Comparison of ENCODE assay signal across 8 cellular contexts in the genomic region with DNA sequence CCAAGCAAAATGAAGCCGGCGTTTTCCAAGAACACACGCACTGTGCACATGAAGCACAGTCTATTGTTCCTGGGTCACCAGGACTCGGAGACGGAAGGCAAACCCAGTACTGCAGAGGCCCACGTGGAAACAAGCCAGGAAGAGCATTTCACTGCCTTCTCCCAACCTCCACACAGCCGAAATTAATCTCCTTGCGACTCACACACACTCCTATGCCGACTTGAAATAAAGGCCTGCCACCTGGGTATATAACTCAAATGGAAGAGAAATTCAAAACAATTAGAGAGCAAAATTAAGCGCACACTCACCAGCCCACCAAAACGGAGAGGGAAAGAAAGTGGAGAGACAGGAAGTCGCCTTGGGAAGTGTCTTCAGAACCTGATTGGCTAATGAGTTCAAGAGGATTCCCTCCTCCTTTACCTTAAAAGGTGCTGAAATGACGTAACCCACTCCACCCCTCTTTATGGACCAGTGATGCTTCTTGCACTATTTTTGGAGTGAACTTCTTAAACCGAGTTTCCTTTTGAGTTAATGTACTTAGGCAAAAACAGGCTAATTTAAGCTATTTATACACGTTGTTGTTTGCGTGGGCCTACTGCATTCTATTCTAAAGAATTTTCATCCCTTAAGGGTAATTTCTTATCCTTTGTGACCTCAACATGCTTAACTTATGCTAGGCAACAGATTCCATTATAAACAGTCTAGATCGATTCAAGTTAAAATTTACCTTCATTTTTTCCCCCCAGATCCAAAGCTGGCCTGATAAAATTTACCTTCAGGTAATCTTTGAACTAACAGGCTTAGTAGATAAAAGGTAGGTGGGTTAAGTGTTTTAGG. TPM values are rescaled to one million over a fixed set of nuclear protein-coding genes. Genes with fewer than 3 reads are reported as not detected.
A peak's percentile ranks its signal among the peaks of the same experiment; 100 is the strongest.
DNase-seq lines count a peak whose midpoint lies in the region; ATAC-seq, FAIRE-seq and TF ChIP-seq lines count a peak whose summit lies in the region.

A gene with protein sequence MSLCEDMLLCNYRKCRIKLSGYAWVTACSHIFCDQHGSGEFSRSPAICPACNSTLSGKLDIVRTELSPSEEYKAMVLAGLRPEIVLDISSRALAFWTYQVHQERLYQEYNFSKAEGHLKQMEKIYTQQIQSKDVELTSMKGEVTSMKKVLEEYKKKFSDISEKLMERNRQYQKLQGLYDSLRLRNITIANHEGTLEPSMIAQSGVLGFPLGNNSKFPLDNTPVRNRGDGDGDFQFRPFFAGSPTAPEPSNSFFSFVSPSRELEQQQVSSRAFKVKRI (minus strand): TSS at position 334 of the 837 bp plus-strand sequence. CDS start 16,756 bp downstream, outside the sequence.

- peak within 1 kb of the TSS; percentile 3 for H3K27ac ChIP-seq in CD4-positive, alpha-beta T cell (ENCODE audit: low read depth, low read length)

- H3K4me3 Mint-ChIP-seq in CD4-positive, alpha-beta T cell, result peak within 1 kb of the TSS; percentile 94

- DNase-seq in CD4-positive, alpha-beta T cell, result peak in 9 of 10 experiments; percentile 5 to 42 (median 16)
- peak; percentile 62 for DNase-seq in GM19239 (ENCODE audit: insufficient read length, low spot score)
- peak; percentile 82 for DNase-seq in NCI-H510A (lab: John Stamatoyannopoulos, UW)
- DNase-seq in activated CD4-positive, alpha-beta T cell treated with anti-CD3 and anti-CD28 coated beads for 48 hours, result peak; percentile 52
- peak; percentile 41 to 88 for DNase-seq in dermis microvascular lymphatic vessel endothelial cell (ENCODE audit: low read depth in 2 of 2)
- DNase-seq in left kidney (ENCODE audit: low read depth, low spot score), result peak; percentile 95
- DNase-seq in stimulated activated CD4-positive, alpha-beta T cell treated with anti-CD3 and anti-CD28 coated beads, Interleukin-2, amount 100 ng/mL, for 48 hours, result peak; percentile 15 to 37

- ATAC-seq in CD4-positive, alpha-beta T cell (ENCODE audit: poor library complexity), result peak; percentile 99
- ATAC-seq in HG03439 (IDR thresholded peaks at IDR 0.05; ENCODE audit: unreplicated experiment), result peak; percentile 94

- no peak for TF ChIP-seq CTCF in CD4-positive, alpha-beta T cell (IDR thresholded peaks at IDR 0.05)

- H3K36me3 Mint-ChIP-seq in CD4-positive, alpha-beta T cell (ENCODE audit: low read depth), result peaks cover 5% of the 10 kb centered on the region

- CTCF ChIA-PET in CD4-positive, alpha-beta T cell (lab: Charles Lee), result interaction anchor here (2.3 kb wide), 1 partner anchor 9 kb away, joined by 11 read pairs; a partner anchor contains a TSS

- no peaks in the 10 kb centered on the region for H3K27me3 Mint-ChIP-seq in CD4-positive, alpha-beta T cell

- POLR2A ChIA-PET in CD4-positive, alpha-beta T cell (lab: Charles Lee), result interaction anchor here (0.9 to 2.6 kb wide), 8 partner anchors 9 to 351 kb away, joined by 3 to 38 read pairs (median 6); a partner anchor contains a TSS

- peak; percentile 98 for FAIRE-seq in GM19239 (lab: Jason Lieb, UNC)

- H3K27ac Mint-ChIP-seq in CD4-positive, alpha-beta T cell, result peak within 1 kb of the TSS; percentile 84

- intact Hi-C loops in CD4-positive, alpha-beta T cell (cut with DNase I, micrococcal nuclease), result loop anchor here (1.0 to 10.0 kb wide), 4 partner anchors 10 to 522 kb away; a partner anchor contains a TSS

- H3K9me3 ChIP-seq in CD4-positive, alpha-beta T cell (ENCODE audit: control insufficient read depth, low read length), result no peaks in the 10 kb centered on the region

- peaks cover 33% of the 10 kb centered on the region for H3K4me1 Mint-ChIP-seq in CD4-positive, alpha-beta T cell (ENCODE audit: low read depth)

- no peaks in the 10 kb centered on the region for H3K9me3 Mint-ChIP-seq in CD4-positive, alpha-beta T cell

- H3K27me3 ChIP-seq in CD4-positive, alpha-beta T cell (ENCODE audit: control insufficient read depth, insufficient read depth, low read length), result no peaks in the 10 kb centered on the region

RNA-seq across cellular contexts. Expression of the gene that starts here (rescaled TPM):
- total RNA-seq in CD4-positive, alpha-beta T cell, result 10 to 100 TPM; 26.2 to 27.4 TPM
- total RNA-seq in dermis microvascular lymphatic vessel endothelial cell, result 38.6 and 39.7 TPM in 2 replicates

Comparison
In these comparisons a context has a peak if more than half of its experiments do, and no peak if none do; other contexts are left out.
1. Peak in every context shown above with its lines: DNase-seq, ATAC-seq and H3K27ac ChIP-seq.
2. DNase-seq: peak in every context shown above with its lines; median percentile 95 in left kidney; 82 in NCI-H510A; 64 in dermis microvascular lymphatic vessel endothelial cell; 62 in GM19239; 52 in activated CD4-positive, alpha-beta T cell treated with anti-CD3 and anti-CD28 coated beads for 48 hours; 26 in stimulated activated CD4-positive, alpha-beta T cell treated with anti-CD3 and anti-CD28 coated beads, Interleukin-2, amount 100 ng/mL, for 48 hours; 16 in CD4-positive, alpha-beta T cell.